In genomic region chr6:129749749-129750120, GRCh38 we compare ENCODE assay signal across 9 cellular contexts. TPM values are rescaled to one million over a fixed set of nuclear protein-coding genes. Genes with fewer than 3 reads are reported as not detected.
A peak's percentile ranks its signal among the peaks of the same experiment; 100 is the strongest.
DNase-seq lines count a peak whose midpoint lies in the region; ATAC-seq and TF ChIP-seq lines count a peak whose summit lies in the region.
"Had no signal": no experiment of that assay in that cellular context is flagged by ENCODE, and none has a peak within 500 bp of the region (broad histone marks: within the 10 kb centered on the region; RNA-seq: fewer than 3 reads in every experiment).

No MANE protein-coding gene starts in this region.

- ATAC-seq in GM18502 (IDR thresholded peaks at IDR 0.05; ENCODE audit: poor library complexity, unreplicated experiment): peak; percentile 53
- ATAC-seq in HG03064 (IDR thresholded peaks at IDR 0.05; ENCODE audit: low read depth, unreplicated experiment): peak; percentile 50
- no peak for ATAC-seq in HG03439 (IDR thresholded peaks at IDR 0.05; ENCODE audit: unreplicated experiment)

- H3K4me3 ChIP-seq in SJSA1 (no peak overlapping the region), fibroblast of the aortic adventitia (ENCODE audit: low read depth, low read length) (no peak overlapping the region), thymus (ENCODE audit: low read length) (no peak overlapping the region), MG63 (no peak overlapping the region)

- 13% methylated on average over 4 of the region's 4 CpGs for WGBS in thymus

- H3K4me1 ChIP-seq in SJSA1 (replicated peaks): peaks cover 24% of the 10 kb centered on the region
- peaks cover 6% of the 10 kb centered on the region for H3K4me1 ChIP-seq in thymus (ENCODE audit: control insufficient read depth, insufficient read depth, low read length)

- H3K9me3 ChIP-seq in SJSA1 (replicated peaks) (no peaks in the 10 kb centered on the region), thymus (ENCODE audit: control insufficient read depth) (no peaks in the 10 kb centered on the region), MG63 (no peaks in the 10 kb centered on the region)
- H3K9me3 ChIP-seq: neutrophil had no signal

- DNase-seq in SJSA1 (ENCODE audit: low read depth in 1 of 2, low spot score in 2 of 2): no peak
- peak; percentile 90 for DNase-seq in fibroblast of the aortic adventitia (ENCODE audit: low read depth)
- DNase-seq in activated CD4-positive, alpha-beta T cell treated with anti-CD3 and anti-CD28 coated beads, Interleukin-2, amount 50 U/mL, for 48 hours: no peak
- DNase-seq in MG63: no peak

- H3K27ac ChIP-seq in SJSA1 (peak overlapping the region; percentile 44), thymus (ENCODE audit: low read depth) (peak overlapping the region; percentile 22)
- H3K27ac ChIP-seq: neutrophil had no signal

- TF ChIP-seq CTCF in fibroblast of the aortic adventitia (IDR thresholded peaks at IDR 0.05; ENCODE audit: insufficient read depth, low read length): no peak

- H3K36me3 ChIP-seq in SJSA1: no peaks in the 10 kb centered on the region
- H3K36me3 ChIP-seq in thymus (ENCODE audit: control insufficient read depth, insufficient read depth): no peaks in the 10 kb centered on the region
- no peaks in the 10 kb centered on the region for H3K36me3 ChIP-seq in MG63
- H3K36me3 ChIP-seq: neutrophil had no signal

- no peaks in the 10 kb centered on the region for H3K27me3 ChIP-seq in SJSA1 (replicated peaks)
- H3K27me3 ChIP-seq in thymus (ENCODE audit: control insufficient read depth, insufficient read depth): no peaks in the 10 kb centered on the region
- H3K27me3 ChIP-seq in MG63: no peaks in the 10 kb centered on the region

RNA-seq across cellular contexts. Expression of gene ARHGAP18, which starts 39.8 kb away (rescaled TPM):
- 32.0 and 34.5 TPM in 2 replicates for total RNA-seq in SJSA1 (2014; rRNA removed; shearing (Covaris generic))
- 26.2 and 65.8 TPM in 2 replicates for total RNA-seq in fibroblast of the aortic adventitia (ENCODE audit: low replicate concordance)
- polyA plus RNA-seq in thymus: 8.2 TPM
- 31.7 and 37.9 TPM in 2 replicates for total RNA-seq in MG63 (2014; rRNA removed; shearing (Covaris generic); ENCODE audit: low replicate concordance)
